ENCODE assay signal across 11 cellular contexts in genomic region chr3:1275495-1275894, GRCh38.
DNase-seq lines count a peak whose midpoint lies in the region; ATAC-seq, FAIRE-seq and TF ChIP-seq lines count a peak whose summit lies in the region.
"Had no signal": no experiment of that assay in that cellular context is flagged by ENCODE, and none has a peak within 500 bp of the region (broad histone marks: within the 10 kb centered on the region; RNA-seq: fewer than 3 reads in every experiment).

No MANE protein-coding gene starts in this region.

- H2AFZ ChIP-seq in smooth muscle cell (ENCODE audit: low read depth) = no peak overlapping the region

- ATAC-seq in activated CD4-positive, alpha-beta T cell treated with anti-CD3 and anti-CD28 coated beads for 36 hours = no peak
- no peak for ATAC-seq in HG03571 (IDR thresholded peaks at IDR 0.05; ENCODE audit: unreplicated experiment)
- no peak for ATAC-seq in HG02571 (IDR thresholded peaks at IDR 0.05; ENCODE audit: unreplicated experiment)

- no peak overlapping the region for H3K9ac ChIP-seq in smooth muscle cell (ENCODE audit: low read depth)

- 73% methylated on average over 4 of the region's 4 CpGs for WGBS in smooth muscle cell (ENCODE audit: low lambda C conversion rate)

- CTCF ChIA-PET in activated CD4-positive, alpha-beta T cell treated with anti-CD3 and anti-CD28 coated beads for 36 hours (lab: Charles Lee) = no interaction called here

- POLR2A ChIA-PET in activated CD4-positive, alpha-beta T cell treated with anti-CD3 and anti-CD28 coated beads for 36 hours (lab: Charles Lee) = no interaction called here

- no peaks in the 10 kb centered on the region for H3K27me3 Mint-ChIP-seq in activated CD4-positive, alpha-beta T cell treated with anti-CD3 and anti-CD28 coated beads for 36 hours

- intact Hi-C loops in activated CD4-positive, alpha-beta T cell treated with anti-CD3 and anti-CD28 coated beads for 36 hours (cut with DNase I, micrococcal nuclease) = no loop called here

- H3K4me3 Mint-ChIP-seq in activated CD4-positive, alpha-beta T cell treated with anti-CD3 and anti-CD28 coated beads for 36 hours = no peak overlapping the region

- H3K27ac Mint-ChIP-seq in activated CD4-positive, alpha-beta T cell treated with anti-CD3 and anti-CD28 coated beads for 36 hours = no peak overlapping the region

- no peaks in the 10 kb centered on the region for H3K79me2 ChIP-seq in smooth muscle cell (ENCODE audit: low read depth)

- H3K36me3 Mint-ChIP-seq in activated CD4-positive, alpha-beta T cell treated with anti-CD3 and anti-CD28 coated beads for 36 hours (ENCODE audit: low read depth) = no peaks in the 10 kb centered on the region

- no peaks in the 10 kb centered on the region for H3F3A ChIP-seq in smooth muscle cell (ENCODE audit: low read depth)

- peaks cover 3% of the 10 kb centered on the region for H3K9me3 Mint-ChIP-seq in activated CD4-positive, alpha-beta T cell treated with anti-CD3 and anti-CD28 coated beads for 36 hours (ENCODE audit: low read depth)

- no peak overlapping the region for H3K27ac ChIP-seq in smooth muscle cell (ENCODE audit: low read depth)
- H3K27ac ChIP-seq: esophagus muscularis mucosa had no signal

- no peak overlapping the region for H3K4me2 ChIP-seq in smooth muscle cell

- no peak for FAIRE-seq in RCC 7860 (lab: Jason Lieb, UNC)

- peak; percentile 5 for DNase-seq in activated CD4-positive, alpha-beta T cell treated with anti-CD3 and anti-CD28 coated beads for 36 hours
- no peak for DNase-seq in activated CD4-positive, alpha-beta T cell treated with anti-CD3 and anti-CD28 coated beads, Interleukin-2, amount 50 U/mL, for 48 hours
- DNase-seq in NCI-H1105 (lab: John Stamatoyannopoulos, UW) = peak; percentile 2
- DNase-seq in choroid plexus epithelial cell (ENCODE audit: low read depth) = peak; percentile 4
- DNase-seq in smooth muscle cell (lab: John Stamatoyannopoulos, UW; ENCODE audit: unreplicated experiment) = no peak
- DNase-seq in RCC 7860 (ENCODE audit: low spot score) = no peak
- DNase-seq: activated naive CD4-positive, alpha-beta T cell treated with Interleukin-2 at 50 U/mL for 16 hours; T1000 had no signal

- no peaks in the 10 kb centered on the region for H3K27me3 ChIP-seq in smooth muscle cell (ENCODE audit: low read depth)
- H3K27me3 ChIP-seq: esophagus muscularis mucosa had no signal

- peak; percentile 35 for TF ChIP-seq CTCF in choroid plexus epithelial cell (conservative IDR thresholded peaks at IDR 0.05; ENCODE audit: low read depth, low read length)
- peak; percentile 42 for TF ChIP-seq CTCF in smooth muscle cell (IDR thresholded peaks at IDR 0.05; ENCODE audit: borderline replicate concordance, insufficient read depth, poor library complexity, severe bottlenecking)

- no peaks in the 10 kb centered on the region for H4K20me1 ChIP-seq in smooth muscle cell (ENCODE audit: low read depth)

- H3K4me1 Mint-ChIP-seq in activated CD4-positive, alpha-beta T cell treated with anti-CD3 and anti-CD28 coated beads for 36 hours = no peaks in the 10 kb centered on the region

- no peaks in the 10 kb centered on the region for H3K9me3 ChIP-seq in smooth muscle cell (replicated peaks; ENCODE audit: low read depth)
- H3K9me3 ChIP-seq: esophagus muscularis mucosa had no signal

- H3K4me3 ChIP-seq in choroid plexus epithelial cell (ENCODE audit: low read depth, low read length) = no peak overlapping the region
- H3K4me3 ChIP-seq in smooth muscle cell = no peak overlapping the region
- H3K4me3 ChIP-seq: esophagus muscularis mucosa had no signal

- no peaks in the 10 kb centered on the region for H3K36me3 ChIP-seq in smooth muscle cell (ENCODE audit: low read depth)
- H3K36me3 ChIP-seq: esophagus muscularis mucosa had no signal

- H3K4me1 ChIP-seq in smooth muscle cell (ENCODE audit: low read depth) = no peaks in the 10 kb centered on the region
- H3K4me1 ChIP-seq: esophagus muscularis mucosa had no signal

Comparison
In these comparisons a context has a peak if more than half of its experiments do, and no peak if none do; other contexts are left out.
1. DNase-seq: peak in activated CD4-positive, alpha-beta T cell treated with anti-CD3 and anti-CD28 coated beads for 36 hours (single experiment), NCI-H1105 (single experiment) and choroid plexus epithelial cell (single experiment); none in activated CD4-positive, alpha-beta T cell treated with anti-CD3 and anti-CD28 coated beads, Interleukin-2, amount 50 U/mL, for 48 hours (0 of 2), smooth muscle cell (single experiment) and RCC 7860 (single experiment).